ENCODE assay signal across 7 cellular contexts in the genomic region with DNA sequence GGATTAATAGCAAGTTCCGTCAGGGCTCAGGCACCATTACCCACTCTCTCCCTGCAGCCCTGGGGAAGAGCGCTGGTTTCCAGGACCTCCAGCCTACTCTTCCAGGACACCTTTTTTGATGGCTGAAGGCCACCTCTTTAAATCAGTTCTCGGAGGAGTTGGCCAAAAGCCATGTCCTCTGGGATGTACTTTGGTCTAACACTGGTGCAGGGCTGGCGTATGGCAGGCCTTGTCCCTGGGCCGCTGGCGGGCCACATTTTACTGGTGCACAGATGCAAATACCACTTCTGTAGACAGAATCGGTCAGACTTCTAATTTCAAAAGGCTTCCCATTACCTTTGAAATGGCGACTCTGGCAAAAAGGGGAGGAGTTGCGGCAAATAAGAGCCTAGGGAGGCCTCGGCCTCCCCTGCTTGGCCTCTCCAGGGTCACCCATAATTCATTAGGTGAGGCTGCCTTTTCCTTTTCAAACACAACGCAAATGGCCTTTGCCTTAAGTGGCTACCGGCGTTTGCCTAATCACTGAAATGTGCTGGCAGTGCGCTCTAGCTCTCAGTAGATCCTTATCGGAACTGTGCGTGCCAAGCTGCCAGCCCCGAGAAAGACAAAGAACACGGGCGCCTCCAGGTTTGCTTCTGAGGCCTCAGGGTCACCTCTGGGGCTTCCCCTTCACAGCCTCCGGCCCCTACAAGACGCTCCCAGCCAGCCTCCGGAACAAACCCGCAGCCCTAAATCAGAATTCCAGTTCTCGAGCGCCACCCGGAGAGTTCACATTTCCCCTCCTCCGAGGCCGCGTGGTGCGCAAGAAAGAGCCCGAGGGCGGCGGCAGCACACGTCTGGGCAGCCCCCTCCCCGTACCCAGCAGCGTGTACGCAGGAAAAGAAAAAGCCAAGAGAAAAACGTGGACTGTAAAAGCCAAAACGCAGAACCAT.
DNase-seq lines count a peak whose midpoint lies in the region; ATAC-seq and TF ChIP-seq lines count a peak whose summit lies in the region.

No MANE protein-coding gene starts in this region.

- TF ChIP-seq CTCF in H9 (conservative IDR thresholded peaks at IDR 0.05), result no peak
- no peak; the same call in 1 of the 2 replicates for TF ChIP-seq CTCF in OCI-LY3 (IDR thresholded peaks at IDR 0.05; ENCODE audit: low read depth, low read length)
- no peak for TF ChIP-seq CTCF in right atrium auricular region (IDR thresholded peaks at IDR 0.05)
- TF ChIP-seq CTCF in spleen (IDR thresholded peaks at IDR 0.05 in 8 of 11, conservative IDR thresholded peaks at IDR 0.05 in 3 of 11), result no peak

- no peak overlapping the region for H2BK5ac ChIP-seq in H9 (ENCODE audit: insufficient read length, low read length)

- no peak overlapping the region for H3K14ac ChIP-seq in H9 (ENCODE audit: insufficient read depth, low read length)

- H2AFZ ChIP-seq in H9 (ENCODE audit: low read length) (no peak overlapping the region), OCI-LY3 (ENCODE audit: low read depth, low read length) (no peak overlapping the region)

- H3K4me1 ChIP-seq in H9 (ENCODE audit: insufficient read depth, low read length) (peaks cover 4% of the 10 kb centered on the region), OCI-LY3 (ENCODE audit: low read length) (peaks cover 61% of the 10 kb centered on the region), right atrium auricular region (peaks cover 0 to 38% of the 10 kb centered on the region in 2 donors), spleen (peaks cover 11 to 78% (median 53%) of the 10 kb centered on the region in 6 donors)

- H3K18ac ChIP-seq in H9 (ENCODE audit: insufficient read length, low read depth, low read length), result peak overlapping the region; percentile 64

- no peak for TF ChIP-seq POLR2A in spleen (IDR thresholded peaks at IDR 0.05)

- peaks cover 57% of the 10 kb centered on the region for H3K27me3 Mint-ChIP-seq in H9 (ENCODE audit: low read depth)
- H3K27me3 Mint-ChIP-seq in activated T-helper 17 cell treated with anti-CD3 and anti-CD28 coated beads, Interleukin-2, amount 50 U/mL, for 72 hours, result no peaks in the 10 kb centered on the region

- H3K27ac ChIP-seq in H9 (ENCODE audit: insufficient read length, low read depth, low read length) (no peak overlapping the region), OCI-LY3 (ENCODE audit: low read length) (peak overlapping the region; percentile 90), right atrium auricular region (peak overlapping the region; percentile 90 to 91), spleen (peak overlapping the region; percentile 94 to 99 (median 98))

- peak overlapping the region; percentile 69 to 76 for H3K4me3 Mint-ChIP-seq in H9
- peak overlapping the region; percentile 93 for H3K4me3 Mint-ChIP-seq in activated T-helper 17 cell treated with anti-CD3 and anti-CD28 coated beads, Interleukin-2, amount 50 U/mL, for 72 hours

- no peak overlapping the region for H4K8ac ChIP-seq in H9 (replicated peaks; ENCODE audit: insufficient read length, low read depth, low read length)

- H3K36me3 ChIP-seq in OCI-LY3 (replicated peaks; ENCODE audit: low read depth, low read length) (no peaks in the 10 kb centered on the region), right atrium auricular region (no peaks in the 10 kb centered on the region), spleen (no peaks in the 10 kb centered on the region)

- H3K23me2 ChIP-seq in H9 (ENCODE audit: insufficient read length, low read depth, low read length, poor library complexity, severe bottlenecking), result peaks cover 35% of the 10 kb centered on the region

- H3K56ac ChIP-seq in H9 (ENCODE audit: insufficient read length, low read depth, low read length), result no peak overlapping the region

- H3K9me3 Mint-ChIP-seq in H9, result peaks cover 47 to 52% of the 10 kb centered on the region in 2 experiments
- no peaks in the 10 kb centered on the region for H3K9me3 Mint-ChIP-seq in activated T-helper 17 cell treated with anti-CD3 and anti-CD28 coated beads, Interleukin-2, amount 50 U/mL, for 72 hours

- WGBS in H9 (ENCODE audit: extremely low coverage, insufficient read length, low lambda C conversion rate), result no CpG with 5 or more reads among the region's 39 CpGs
- WGBS in spleen, 5 donors, result 11 to 21% (median 14%) methylated on average over 22 to 39 of the region's 39 CpGs

- no peak overlapping the region for H3T11ph ChIP-seq in H9 (ENCODE audit: low read length)

- H3K36me3 Mint-ChIP-seq in H9 (ENCODE audit: insufficient read depth in 1 of 3, low read depth in 3 of 3), result peaks cover 4 to 6% (median 4%) of the 10 kb centered on the region in 3 experiments; a peak in 5 of 7 replicates
- H3K36me3 Mint-ChIP-seq in activated T-helper 17 cell treated with anti-CD3 and anti-CD28 coated beads, Interleukin-2, amount 50 U/mL, for 72 hours (ENCODE audit: low read depth), result peaks cover 33% of the 10 kb centered on the region

- H3K4me2 ChIP-seq in H9 (ENCODE audit: insufficient read depth, insufficient read length, low read length), result peak overlapping the region; percentile 94
- H3K4me2 ChIP-seq in OCI-LY3 (ENCODE audit: low read length), result peak overlapping the region; percentile 93

- H3K27ac Mint-ChIP-seq in H9, result peak overlapping the region in 2 of 3 experiments; percentile 85 to 94; a peak in 5 of 7 replicates
- peak overlapping the region; percentile 99 for H3K27ac Mint-ChIP-seq in activated T-helper 17 cell treated with anti-CD3 and anti-CD28 coated beads, Interleukin-2, amount 50 U/mL, for 72 hours

- H3K27me3 ChIP-seq in H9 (ENCODE audit: insufficient read depth, low read length), result peaks cover 21% of the 10 kb centered on the region; the same call in 1 of the 2 replicates
- no peaks in the 10 kb centered on the region for H3K27me3 ChIP-seq in OCI-LY3 (ENCODE audit: low read depth, low read length)
- H3K27me3 ChIP-seq in right atrium auricular region, result peaks cover 0 to 3% of the 10 kb centered on the region in 2 donors
- H3K27me3 ChIP-seq in spleen (replicated peaks in 1 of 7), result peaks cover 0 to 75% (median 14%) of the 10 kb centered on the region in 7 donors

- peaks cover 29 to 41% of the 10 kb centered on the region in 2 experiments for H3K4me1 Mint-ChIP-seq in H9
- peaks cover 4% of the 10 kb centered on the region for H3K4me1 Mint-ChIP-seq in activated T-helper 17 cell treated with anti-CD3 and anti-CD28 coated beads, Interleukin-2, amount 50 U/mL, for 72 hours

- H3K79me1 ChIP-seq in H9 (ENCODE audit: insufficient read depth, low read depth, low read length, poor library complexity, severe bottlenecking), result no peaks in the 10 kb centered on the region

- H4K5ac ChIP-seq in H9 (ENCODE audit: insufficient read length, low read depth, low read length), result no peak overlapping the region

- H2BK120ac ChIP-seq in H9 (ENCODE audit: low read depth, low read length, poor library complexity, severe bottlenecking), result no peak overlapping the region

- H3K9me3 ChIP-seq in H9 (ENCODE audit: control insufficient read depth, low read depth, low read length) (no peaks in the 10 kb centered on the region), OCI-LY3 (ENCODE audit: insufficient read depth, low read length) (no peaks in the 10 kb centered on the region), right atrium auricular region (no peaks in the 10 kb centered on the region), spleen (peaks cover 0 to 8% (median 0%) of the 10 kb centered on the region in 8 donors)

- no peak overlapping the region for H2BK20ac ChIP-seq in H9 (ENCODE audit: low read depth, low read length, poor library complexity, severe bottlenecking)

- no peak overlapping the region for H3K4ac ChIP-seq in H9 (ENCODE audit: low read depth, low read length)

- ATAC-seq in activated T-helper 17 cell treated with anti-CD3 and anti-CD28 coated beads, Interleukin-2, amount 50 U/mL, for 72 hours (replicated peaks), result peak; percentile 50
- ATAC-seq in HG03342 (IDR thresholded peaks at IDR 0.05; ENCODE audit: unreplicated experiment), result no peak

- H2AK5ac ChIP-seq in H9 (ENCODE audit: insufficient read length, low read length), result no peak overlapping the region

- H3K23ac ChIP-seq in H9 (ENCODE audit: insufficient read length, low read depth, low read length), result no peak overlapping the region

- no peaks in the 10 kb centered on the region for H4K20me1 ChIP-seq in H9 (ENCODE audit: control insufficient read depth, insufficient read depth, insufficient read length)
- H4K20me1 ChIP-seq in OCI-LY3 (ENCODE audit: insufficient read depth, low read length), result no peaks in the 10 kb centered on the region

- peak overlapping the region; percentile 51 for H3K9ac ChIP-seq in H9 (ENCODE audit: extremely low read depth, insufficient read length, low read length)
- peak overlapping the region; percentile 100 for H3K9ac ChIP-seq in OCI-LY3 (ENCODE audit: low read length)

- DNase-seq in H9, result peak; percentile 68
- DNase-seq in right atrium auricular region (ENCODE audit: low spot score), result no peak
- peak; percentile 80 for DNase-seq in spleen
- DNase-seq in NCI-H2107 (lab: John Stamatoyannopoulos, UW), result no peak

- H2BK12ac ChIP-seq in H9 (ENCODE audit: insufficient read length, low read depth, low read length), result no peak overlapping the region

- H3K4me3 ChIP-seq in OCI-LY3 (ENCODE audit: low read length) (peak overlapping the region; percentile 91), right atrium auricular region (peak overlapping the region in 1 of 2 donors; percentile 56), spleen (peak overlapping the region in 7 of 8 donors; percentile 21 to 74 (median 52))

- H2BK15ac ChIP-seq in H9 (ENCODE audit: low read depth, low read length), result no peak overlapping the region

- H4K91ac ChIP-seq in H9 (ENCODE audit: insufficient read length, low read depth, low read length), result no peak overlapping the region

- H3K79me2 ChIP-seq in H9 (ENCODE audit: insufficient read depth, low read length) (no peaks in the 10 kb centered on the region), OCI-LY3 (ENCODE audit: low read length) (peaks cover 42% of the 10 kb centered on the region)

- intact Hi-C loops in spleen (cut with DNase I; ENCODE audit: low total_unique reads), result no loop called here

Comparison
In these comparisons a context has a peak if more than half of its experiments do, and no peak if none do; other contexts are left out.
1. DNase-seq: peak in H9 (single experiment) and spleen (single experiment); none in right atrium auricular region (single experiment) and NCI-H2107 (single experiment).